ENCODE assay signal across 31 cellular contexts in genomic region chr20:63890616-63891015, GRCh38. TPM values are rescaled to one million over a fixed set of nuclear protein-coding genes. Genes with fewer than 3 reads are reported as not detected.
DNase-seq lines count a peak whose midpoint lies in the region; ATAC-seq and TF ChIP-seq lines count a peak whose summit lies in the region.
"Had no signal": no experiment of that assay in that cellular context is flagged by ENCODE, and none has a peak within 500 bp of the region (broad histone marks: within the 10 kb centered on the region; RNA-seq: fewer than 3 reads in every experiment).

No MANE protein-coding gene starts in this region.

- no peaks in the 10 kb centered on the region for H3K27me3 ChIP-seq in left ventricle myocardium inferior (ENCODE audit: low read depth)
- no peaks in the 10 kb centered on the region for H3K27me3 ChIP-seq in esophagus (ENCODE audit: control insufficient read depth in 1 of 2, insufficient read depth in 2 of 2, low read length in 2 of 2)
- no peaks in the 10 kb centered on the region for H3K27me3 ChIP-seq in vagina
- H3K27me3 ChIP-seq: brain microvascular endothelial cell, dorsolateral prefrontal cortex, hepatocyte, ovary, SJCRH30, upper lobe of right lung had no signal

- CTCF ChIA-PET in WTC11 (lab: Charles Lee), result interaction anchor here (0.6 to 2.0 kb wide), 8 partner anchors 8 to 116 kb away, joined by 3 to 6 read pairs (median 4); no protein-coding TSS in a partner anchor

- peaks cover 29% of the 10 kb centered on the region for H3K36me3 Mint-ChIP-seq in WTC11

- DNase-seq in Right ventricle myocardium inferior (ENCODE audit: missing footprints) (peak; percentile 40), left ventricle myocardium inferior (no peak), vagina (ENCODE audit: extremely low spot score in 2 of 2) (no peak), WTC11 (ENCODE audit: low spot score) (no peak)
- DNase-seq: 8988T; activated CD4-positive, alpha-beta T cell treated with anti-CD3 and anti-CD28 coated beads for 48 hours; amygdala; brain microvascular endothelial cell; CD4-positive, CD25-positive, alpha-beta regulatory T cell; GOT3; mammary epithelial cell; MV-4-11; NCI-H1436; NCI-H2081; NCI-H69; nephron progenitor cell; ovary; SJCRH30; SW 1271; T-helper 9 cell; upper lobe of right lung had no signal

- TF ChIP-seq POLR2A in vagina (IDR thresholded peaks at IDR 0.05), result no peak

- peaks cover 4% of the 10 kb centered on the region for H3K4me1 Mint-ChIP-seq in WTC11

- no peaks in the 10 kb centered on the region for H3K9me3 Mint-ChIP-seq in WTC11
- H3K9me3 Mint-ChIP-seq: activated naive CD4-positive, alpha-beta T cell treated with anti-CD3 and anti-CD28 coated beads, Interleukin-2, amount 50 U/mL, for 24 hours; CD4-positive, CD25-positive, alpha-beta regulatory T cell; nephron progenitor cell; stimulated activated effector memory CD8-positive, alpha-beta T cell treated with anti-CD3 and anti-CD28 coated beads, Interleukin-12 subunit alpha, Interleukin-12 subunit beta, amount 100 ng/mL, for 72 hours had no signal

- peaks cover 17% of the 10 kb centered on the region for H3K4me1 ChIP-seq in left ventricle myocardium inferior
- H3K4me1 ChIP-seq in esophagus (ENCODE audit: control insufficient read depth in 2 of 2, insufficient read depth in 2 of 2, low read length in 1 of 2), result peaks cover 0 to 23% of the 10 kb centered on the region in 2 donors
- peaks cover 24% of the 10 kb centered on the region for H3K4me1 ChIP-seq in vagina
- H3K4me1 ChIP-seq: SJCRH30 had no signal

- H3K36me3 ChIP-seq in left ventricle myocardium inferior (peaks cover 45% of the 10 kb centered on the region), esophagus (ENCODE audit: control insufficient read depth in 2 of 2, insufficient read depth in 2 of 2, low read length in 1 of 2) (peaks cover 8 to 36% of the 10 kb centered on the region in 2 donors), vagina (peaks cover 0 to 26% of the 10 kb centered on the region in 2 donors)
- H3K36me3 ChIP-seq: ovary had no signal

- no peak overlapping the region for H3K4me3 Mint-ChIP-seq in WTC11
- H3K4me3 Mint-ChIP-seq: activated naive CD4-positive, alpha-beta T cell treated with anti-CD3 and anti-CD28 coated beads, Interleukin-2, amount 50 U/mL, for 24 hours; nephron progenitor cell; stimulated activated effector memory CD8-positive, alpha-beta T cell treated with anti-CD3 and anti-CD28 coated beads, Interleukin-12 subunit alpha, Interleukin-12 subunit beta, amount 100 ng/mL, for 72 hours had no signal

- 52 to 69% methylated on average over 7 of the region's 7 CpGs for WGBS in esophagus, 2 donors

- H3K27me3 Mint-ChIP-seq in WTC11 (ENCODE audit: low read depth), result no peaks in the 10 kb centered on the region
- H3K27me3 Mint-ChIP-seq: activated naive CD4-positive, alpha-beta T cell treated with anti-CD3 and anti-CD28 coated beads, Interleukin-2, amount 50 U/mL, for 24 hours; CD4-positive, CD25-positive, alpha-beta regulatory T cell had no signal

- intact Hi-C loops in Right ventricle myocardium inferior (cut with DNase I), result no loop called here
- intact Hi-C loops in left ventricle myocardium inferior (cut with micrococcal nuclease), result no loop called here
- intact Hi-C loops in vagina (cut with DNase I), result no loop called here

- H3K27ac Mint-ChIP-seq in WTC11, result no peak overlapping the region
- H3K27ac Mint-ChIP-seq: activated naive CD4-positive, alpha-beta T cell treated with anti-CD3 and anti-CD28 coated beads, Interleukin-2, amount 50 U/mL, for 24 hours; CD4-positive, CD25-positive, alpha-beta regulatory T cell; stimulated activated effector memory CD8-positive, alpha-beta T cell treated with anti-CD3 and anti-CD28 coated beads, Interleukin-12 subunit alpha, Interleukin-12 subunit beta, amount 100 ng/mL, for 72 hours had no signal

- TF ChIP-seq CTCF in left ventricle myocardium inferior (IDR thresholded peaks at IDR 0.05; ENCODE audit: borderline replicate concordance), result no peak
- no peak for TF ChIP-seq CTCF in vagina (IDR thresholded peaks at IDR 0.05)
- no peak for TF ChIP-seq CTCF in WTC11 (IDR thresholded peaks at IDR 0.05)

- H3K4me3 ChIP-seq in left ventricle myocardium inferior (no peak overlapping the region), esophagus (ENCODE audit: low read depth in 1 of 2, low read length in 2 of 2) (no peak overlapping the region), vagina (no peak overlapping the region)
- H3K4me3 ChIP-seq: dorsolateral prefrontal cortex, hepatocyte, ovary, SJCRH30, upper lobe of right lung had no signal

- POLR2A ChIA-PET in WTC11 (lab: Charles Lee), result interaction anchor here (0.6 kb wide), 1 partner anchor 129 kb away, joined by 3 read pairs; no protein-coding TSS in a partner anchor

- ATAC-seq in Right ventricle myocardium inferior, result no peak
- ATAC-seq in WTC11, result no peak
- no peak for ATAC-seq in GM21367 (IDR thresholded peaks at IDR 0.05; ENCODE audit: unreplicated experiment)
- ATAC-seq: stimulated activated effector memory CD8-positive, alpha-beta T cell treated with anti-CD3 and anti-CD28 coated beads, Interleukin-12 subunit alpha, Interleukin-12 subunit beta, amount 100 ng/mL, for 72 hours; upper lobe of right lung had no signal

- H3K27ac ChIP-seq in left ventricle myocardium inferior (replicated peaks) (no peak overlapping the region), esophagus (ENCODE audit: low read depth in 2 of 2, low read length in 1 of 2) (peak overlapping the region; percentile 74 to 92), vagina (peak overlapping the region; percentile 24)
- H3K27ac ChIP-seq: brain microvascular endothelial cell, hepatocyte, ovary, SJCRH30, upper lobe of right lung had no signal

- no peaks in the 10 kb centered on the region for H3K9me3 ChIP-seq in left ventricle myocardium inferior (replicated peaks)
- H3K9me3 ChIP-seq in esophagus (ENCODE audit: control insufficient read depth in 2 of 2, insufficient read depth in 1 of 2, low read depth in 1 of 2, low read length in 1 of 2), result no peaks in the 10 kb centered on the region
- no peaks in the 10 kb centered on the region for H3K9me3 ChIP-seq in vagina
- H3K9me3 ChIP-seq: ovary, SJCRH30, upper lobe of right lung had no signal

TF ChIP-seq in WTC11, 78 proteins besides CTCF, POLR2A, EP300 and RAD21:
- TF ChIP-seq NR3C1 (CRISPR knock-in tag; conservative IDR thresholded peaks at IDR 0.05; ENCODE audit: low read depth) (no peak), ZNF416 (CRISPR knock-in tag; IDR thresholded peaks at IDR 0.05) (no peak), FOXP4 (CRISPR knock-in tag; IDR thresholded peaks at IDR 0.05) (no peak), OVOL2 (CRISPR knock-in tag; IDR thresholded peaks at IDR 0.05; ENCODE audit: borderline replicate concordance) (no peak), CREM (CRISPR knock-in tag; IDR thresholded peaks at IDR 0.05) (no peak), ERG (CRISPR knock-in tag; IDR thresholded peaks at IDR 0.05) (no peak), ZNF396 (CRISPR knock-in tag; IDR thresholded peaks at IDR 0.05; ENCODE audit: borderline replicate concordance) (no peak)

RNA-seq across cellular contexts. Expression of gene DNAJC5, which starts 4.3 kb away (rescaled TPM):
- 41.4 TPM for total RNA-seq in Right ventricle myocardium inferior
- 42.8 TPM for total RNA-seq in left ventricle myocardium inferior
- 10 to 100 TPM; 42.9 to 59.4 TPM for polyA plus RNA-seq in esophagus
- total RNA-seq in vagina, result 25.8 TPM
- 28.5 to 31.5 TPM (median 29.6 TPM) in 3 replicates for total RNA-seq in WTC11 (2021)

RNA-seq across cellular contexts. Expression of gene TPD52L2, which starts 25.5 kb away (rescaled TPM):
- total RNA-seq in Right ventricle myocardium inferior, result 78.0 TPM
- total RNA-seq in left ventricle myocardium inferior, result 72.0 TPM
- 100 to 1,000 TPM in 1 of 2 donors, 10 to 100 TPM in 1; 82.0 to 107 TPM for polyA plus RNA-seq in esophagus
- total RNA-seq in vagina, result 90.1 TPM
- total RNA-seq in WTC11 (2021), result 80.8 to 87.2 TPM (median 85.6 TPM) in 3 replicates

RNA-seq across cellular contexts. Expression of gene ABHD16B, which starts 29.3 kb away (rescaled TPM):
- total RNA-seq in Right ventricle myocardium inferior (not detected), left ventricle myocardium inferior (not detected), vagina (not detected), WTC11 (2021) (0.11 TPM in 1 of 3 replicates, not detected in the others)
- under 1 TPM; 0.42 to 0.92 TPM for polyA plus RNA-seq in esophagus
- total RNA-seq: CD4-positive, CD25-positive, alpha-beta regulatory T cell; cerebellum; Daoy; hepatocyte; IMR-90; mammary epithelial cell; ovary; SJCRH30; subcutaneous adipose tissue; upper lobe of right lung had no signal
- polyA plus RNA-seq: mammary epithelial cell had no signal

RNA-seq across cellular contexts. Expression of gene ZBTB46, which starts 59.6 kb away (rescaled TPM):
- total RNA-seq in Right ventricle myocardium inferior (13.8 TPM), left ventricle myocardium inferior (13.6 TPM), vagina (7.4 TPM), WTC11 (2021) (18.9 to 20.1 TPM (median 20.1 TPM) in 3 replicates)
- polyA plus RNA-seq in esophagus, result 1 to 10 TPM in 1 of 2 donors, under 1 TPM in 1; 0.68 to 1.0 TPM
